ENCODE assay signal across 9 cellular contexts in the genomic region with DNA sequence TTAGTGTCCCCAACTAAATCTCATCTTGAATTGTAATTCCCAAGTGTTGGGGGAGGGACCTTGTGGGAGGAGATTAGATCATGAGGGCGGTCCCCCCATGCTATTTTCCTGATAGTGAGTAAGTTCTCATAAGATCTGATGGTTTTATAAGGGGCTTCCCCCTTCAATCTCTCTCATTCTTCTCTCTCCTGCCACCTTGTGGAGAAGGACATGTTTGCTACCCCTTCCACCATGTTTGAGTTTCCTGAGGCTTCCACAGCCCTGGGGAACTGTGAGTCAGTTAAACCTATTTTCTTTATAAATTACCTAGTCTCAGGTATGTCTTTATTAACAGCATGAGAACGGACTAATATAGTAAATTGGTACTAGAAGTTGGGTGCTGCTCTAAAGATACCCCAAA.
DNase-seq lines count a peak whose midpoint lies in the region; ATAC-seq and TF ChIP-seq lines count a peak whose summit lies in the region.
"Had no signal": no experiment of that assay in that cellular context is flagged by ENCODE, and none has a peak within 500 bp of the region (broad histone marks: within the 10 kb centered on the region; RNA-seq: fewer than 3 reads in every experiment).

No MANE protein-coding gene starts in this region.

- peaks cover 3% of the 10 kb centered on the region for H3K27me3 Mint-ChIP-seq in brain
- H3K27me3 Mint-ChIP-seq in naive thymus-derived CD8-positive, alpha-beta T cell = peaks cover 0 to 4% (median 0%) of the 10 kb centered on the region in 5 donors

- H3K9me3 ChIP-seq in esophagus muscularis mucosa = no peaks in the 10 kb centered on the region

- H3K4me1 ChIP-seq in esophagus muscularis mucosa = no peaks in the 10 kb centered on the region

- POLR2A ChIA-PET in naive thymus-derived CD8-positive, alpha-beta T cell (lab: Charles Lee) = no interaction called here

- intact Hi-C loops in esophagus muscularis mucosa (cut with DNase I) = no loop called here

- TF ChIP-seq POLR2A in esophagus muscularis mucosa (IDR thresholded peaks at IDR 0.05; ENCODE audit: low read depth) = no peak

- WGBS in esophagus muscularis mucosa = 51% methylated on average over 2 of the region's 2 CpGs

- no peak overlapping the region for H3K27ac ChIP-seq in esophagus muscularis mucosa (replicated peaks in 1 of 4)

- TF ChIP-seq EP300 in esophagus muscularis mucosa (IDR thresholded peaks at IDR 0.05) = no peak

- no peaks in the 10 kb centered on the region for H3K36me3 ChIP-seq in esophagus muscularis mucosa

- H3K4me1 Mint-ChIP-seq in brain = peaks cover 4% of the 10 kb centered on the region
- no peaks in the 10 kb centered on the region for H3K4me1 Mint-ChIP-seq in naive thymus-derived CD8-positive, alpha-beta T cell

- H3K4me3 ChIP-seq in esophagus muscularis mucosa = no peak overlapping the region

- H3K27ac Mint-ChIP-seq in brain = peak overlapping the region in 1 of 5 experiments; percentile 14
- H3K27ac Mint-ChIP-seq in naive thymus-derived CD8-positive, alpha-beta T cell = no peak overlapping the region
- H3K27ac Mint-ChIP-seq: stimulated activated naive CD8-positive, alpha-beta T cell treated with anti-CD3 and anti-CD28 coated beads, Interleukin-15, Interleukin-2, amounts not matched to agents 100 ng/mL and 50 ng/mL, for 24 hours had no signal

- ATAC-seq in GM19351 (IDR thresholded peaks at IDR 0.05; ENCODE audit: unreplicated experiment) (peak; percentile 91), HG03521 (IDR thresholded peaks at IDR 0.05; ENCODE audit: unreplicated experiment) (peak; percentile 86), HG02763 (IDR thresholded peaks at IDR 0.05; ENCODE audit: unreplicated experiment) (no peak)
- ATAC-seq in naive thymus-derived CD8-positive, alpha-beta T cell = no peak

- TF ChIP-seq CTCF in brain (conservative IDR thresholded peaks at IDR 0.05) = peak; percentile 18 to 47
- TF ChIP-seq CTCF in esophagus muscularis mucosa (IDR thresholded peaks at IDR 0.05) = no peak

- peak; percentile 16 for DNase-seq in Caki2 (ENCODE audit: low read depth)
- DNase-seq in naive thymus-derived CD8-positive, alpha-beta T cell = no peak
- DNase-seq in esophagus muscularis mucosa (ENCODE audit: extremely low spot score) = no peak
- no peak for DNase-seq in HK-2 (ENCODE audit: unreplicated experiment)

- H3K9me3 Mint-ChIP-seq in brain = peaks cover 0 to 21% (median 14%) of the 10 kb centered on the region in 5 experiments
- H3K9me3 Mint-ChIP-seq in naive thymus-derived CD8-positive, alpha-beta T cell = peaks cover 0 to 26% (median 8%) of the 10 kb centered on the region in 9 donors

- H3K36me3 Mint-ChIP-seq in brain = no peaks in the 10 kb centered on the region
- peaks cover 0 to 7% (median 0%) of the 10 kb centered on the region in 3 donors for H3K36me3 Mint-ChIP-seq in naive thymus-derived CD8-positive, alpha-beta T cell

- H3K4me3 Mint-ChIP-seq in brain = no peak overlapping the region
- no peak overlapping the region for H3K4me3 Mint-ChIP-seq in naive thymus-derived CD8-positive, alpha-beta T cell
- H3K4me3 Mint-ChIP-seq: stimulated activated naive CD8-positive, alpha-beta T cell treated with anti-CD3 and anti-CD28 coated beads, Interleukin-15, Interleukin-2, amounts not matched to agents 100 ng/mL and 50 ng/mL, for 24 hours had no signal

- in situ Hi-C loops in Caki2 (cut with HindIII; ENCODE audit: low pct_unique_long_range_greater_than_20kb, low sequenced_read_pairs) = no loop called here

- no peaks in the 10 kb centered on the region for H3K27me3 ChIP-seq in esophagus muscularis mucosa

Comparison
In these comparisons a context has a peak if more than half of its experiments do, and no peak if none do; other contexts are left out.
1. ATAC-seq: peak in GM19351 (single experiment) and HG03521 (single experiment); none in HG02763 (single experiment) and naive thymus-derived CD8-positive, alpha-beta T cell (0 of 2).
2. CTCF ChIP-seq: peak in brain (2 of 2); none in esophagus muscularis mucosa (0 of 3).